In the genomic region with DNA sequence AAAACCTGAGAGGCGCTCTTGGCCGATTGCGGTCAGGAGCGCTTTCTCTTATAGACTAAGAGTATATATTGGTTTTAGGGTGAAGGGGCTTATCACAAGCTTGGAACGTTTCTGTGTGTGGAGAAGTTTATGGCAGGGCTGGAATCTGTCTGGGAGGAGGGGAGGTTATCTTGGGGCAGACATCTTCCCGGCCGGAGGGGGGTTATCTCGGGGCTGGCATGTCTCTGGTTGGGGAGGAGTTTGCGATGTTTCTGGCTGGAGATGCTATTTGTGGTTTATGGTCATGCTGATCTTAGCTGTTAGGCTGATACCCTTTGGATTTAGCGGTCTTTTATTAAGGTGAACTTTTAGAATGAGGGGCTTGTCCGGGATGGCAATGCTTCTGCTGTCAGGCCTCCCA, we compare ENCODE assay signal across 19 cellular contexts. TPM values are rescaled to one million over a fixed set of nuclear protein-coding genes. Genes with fewer than 3 reads are reported as not detected.
DNase-seq lines count a peak whose midpoint lies in the region; ATAC-seq and TF ChIP-seq lines count a peak whose summit lies in the region.
"Had no signal": no experiment of that assay in that cellular context is flagged by ENCODE, and none has a peak within 500 bp of the region (broad histone marks: within the 10 kb centered on the region; RNA-seq: fewer than 3 reads in every experiment).

No MANE protein-coding gene starts in this region.

- H3K9me3 ChIP-seq in hepatocyte (ENCODE audit: low read depth) (no peaks in the 10 kb centered on the region), sigmoid colon (no peaks in the 10 kb centered on the region)
- H3K9me3 ChIP-seq: lower lobe of right lung, pancreas, thoracic aorta had no signal

- H3K4me3 Mint-ChIP-seq in GM23338, result no peak overlapping the region; the same call in 2 of the 3 replicates
- H3K4me3 Mint-ChIP-seq: activated CD4-positive, alpha-beta T cell treated with anti-CD3 and anti-CD28 coated beads for 36 hours; activated naive CD8-positive, alpha-beta T cell treated with anti-CD3 and anti-CD28 coated beads, Interleukin-2, amount 50 U/mL, for 24 hours had no signal

- H3K9me3 Mint-ChIP-seq in GM23338, result no peaks in the 10 kb centered on the region
- H3K9me3 Mint-ChIP-seq: activated naive CD8-positive, alpha-beta T cell treated with anti-CD3 and anti-CD28 coated beads, Interleukin-2, amount 50 U/mL, for 24 hours had no signal

- H2AFZ ChIP-seq in GM23338 (no peak overlapping the region), hepatocyte (no peak overlapping the region)
- H2AFZ ChIP-seq: PC-9 had no signal

- TF ChIP-seq POLR2A in sigmoid colon (IDR thresholded peaks at IDR 0.05), result no peak

- no peaks in the 10 kb centered on the region for H3K9me2 ChIP-seq in GM23338 (ENCODE audit: insufficient read depth)
- no peaks in the 10 kb centered on the region for H3K9me2 ChIP-seq in hepatocyte (replicated peaks; ENCODE audit: insufficient read depth)

- peaks cover 10% of the 10 kb centered on the region for H3K27me3 Mint-ChIP-seq in GM23338 (ENCODE audit: insufficient read depth, low read depth, poor library complexity)
- H3K27me3 Mint-ChIP-seq: activated CD4-positive, alpha-beta T cell treated with anti-CD3 and anti-CD28 coated beads for 36 hours; activated naive CD8-positive, alpha-beta T cell treated with anti-CD3 and anti-CD28 coated beads, Interleukin-2, amount 50 U/mL, for 24 hours had no signal

- intact Hi-C loops in sigmoid colon (cut with DNase I), result loop anchor here (5.0 kb wide), 1 partner anchor 40 kb away; no protein-coding TSS in a partner anchor

- TF ChIP-seq CTCF in GM23338 (conservative IDR thresholded peaks at IDR 0.05; ENCODE audit: low read depth in 2 of 2) (no peak), VCaP (conservative IDR thresholded peaks at IDR 0.05) (no peak), hepatocyte (IDR thresholded peaks at IDR 0.05; ENCODE audit: poor library complexity) (no peak), sigmoid colon (IDR thresholded peaks at IDR 0.05) (no peak)

- H3K4me1 Mint-ChIP-seq in GM23338, result peaks cover 42% of the 10 kb centered on the region

- ATAC-seq in GM23338 (no peak), GM19351 (IDR thresholded peaks at IDR 0.05; ENCODE audit: unreplicated experiment) (no peak)
- ATAC-seq: activated CD4-positive, alpha-beta T cell treated with anti-CD3 and anti-CD28 coated beads for 36 hours; activated naive CD8-positive, alpha-beta T cell treated with anti-CD3 and anti-CD28 coated beads, Interleukin-2, amount 50 U/mL, for 24 hours; lower lobe of right lung had no signal

- no peak for TF ChIP-seq EP300 in sigmoid colon (IDR thresholded peaks at IDR 0.05)

- DNase-seq in GM23338 (ENCODE audit: low spot score), result no peak
- DNase-seq in hepatocyte (ENCODE audit: low spot score), result no peak
- DNase-seq in sigmoid colon, result no peak
- no peak for DNase-seq in ecto neural progenitor cell (ENCODE audit: low spot score)
- DNase-seq in D341Med (ENCODE audit: low spot score), result no peak
- no peak for DNase-seq in anterior cingulate cortex (lab: John Stamatoyannopoulos, UW)
- DNase-seq: activated CD4-positive, alpha-beta T cell treated with anti-CD3 and anti-CD28 coated beads for 36 hours; activated naive CD8-positive, alpha-beta T cell treated with anti-CD3 and anti-CD28 coated beads, Interleukin-2, amount 50 U/mL, for 24 hours; dermis blood vessel endothelial cell; DND-41; HCEC 1CT; lower lobe of right lung; NCI-H446; pancreas; PC-9; stimulated activated CD4-positive, alpha-beta T cell treated with anti-CD3 and anti-CD28 coated beads, Interleukin-15, amount 100 ng/mL, for 24 hours had no signal

- H3K36me3 ChIP-seq in GM23338 (ENCODE audit: insufficient read depth), result no peaks in the 10 kb centered on the region
- no peaks in the 10 kb centered on the region for H3K36me3 ChIP-seq in hepatocyte (replicated peaks; ENCODE audit: insufficient read depth, low read depth)
- H3K36me3 ChIP-seq in sigmoid colon, result no peaks in the 10 kb centered on the region
- H3K36me3 ChIP-seq: pancreas, thoracic aorta had no signal

- no peaks in the 10 kb centered on the region for H3K36me3 Mint-ChIP-seq in GM23338 (ENCODE audit: low read depth)

- H3K27ac Mint-ChIP-seq in GM23338, result peak overlapping the region; percentile 51; the same call in 1 of the 2 replicates
- H3K27ac Mint-ChIP-seq: activated CD4-positive, alpha-beta T cell treated with anti-CD3 and anti-CD28 coated beads for 36 hours; activated naive CD8-positive, alpha-beta T cell treated with anti-CD3 and anti-CD28 coated beads, Interleukin-2, amount 50 U/mL, for 24 hours had no signal

- H3F3A ChIP-seq in GM23338 (replicated peaks; ENCODE audit: low read depth), result no peaks in the 10 kb centered on the region

- WGBS in hepatocyte (ENCODE audit: low lambda C conversion rate, missing lambda C conversion rate), result 24% methylated on average over 11 of the region's 11 CpGs
- 72 to 77% methylated on average over 11 of the region's 11 CpGs for WGBS in sigmoid colon, 2 donors

- no peaks in the 10 kb centered on the region for H3K27me3 ChIP-seq in GM23338 (ENCODE audit: insufficient read depth)
- H3K27me3 ChIP-seq in hepatocyte, result no peaks in the 10 kb centered on the region
- no peaks in the 10 kb centered on the region for H3K27me3 ChIP-seq in sigmoid colon
- H3K27me3 ChIP-seq: pancreas had no signal

- H3K27ac ChIP-seq in GM23338 (ENCODE audit: low read depth), result peak overlapping the region; percentile 39; the same call in 1 of the 2 replicates
- peak overlapping the region; percentile 91 for H3K27ac ChIP-seq in VCaP
- peak overlapping the region; percentile 36 for H3K27ac ChIP-seq in hepatocyte
- peak overlapping the region in 3 of 4 donors; percentile 57 to 68 (median 61) for H3K27ac ChIP-seq in sigmoid colon
- H3K27ac ChIP-seq: lower lobe of right lung, pancreas, PC-9 had no signal

- H3K4me2 ChIP-seq in GM23338 (no peak overlapping the region), hepatocyte (peak overlapping the region; percentile 63)
- H3K4me2 ChIP-seq: PC-9 had no signal

- H3K4me3 ChIP-seq in GM23338, result no peak overlapping the region
- H3K4me3 ChIP-seq in hepatocyte, result no peak overlapping the region
- H3K4me3 ChIP-seq in sigmoid colon, result no peak overlapping the region
- H3K4me3 ChIP-seq: lower lobe of right lung, pancreas, PC-9, thoracic aorta had no signal

- H3K4me1 ChIP-seq in GM23338 (ENCODE audit: insufficient read depth) (no peaks in the 10 kb centered on the region), hepatocyte (ENCODE audit: insufficient read depth) (peaks cover 18% of the 10 kb centered on the region), sigmoid colon (peaks cover 0 to 62% (median 43%) of the 10 kb centered on the region in 4 donors)
- H3K4me1 ChIP-seq: pancreas had no signal

- H4K20me1 ChIP-seq in GM23338 (replicated peaks; ENCODE audit: insufficient read depth), result peaks cover 12% of the 10 kb centered on the region
- H4K20me1 ChIP-seq in hepatocyte (ENCODE audit: insufficient read depth, poor library complexity, severe bottlenecking), result peaks cover 98% of the 10 kb centered on the region

- peaks cover 94% of the 10 kb centered on the region for H3K79me2 ChIP-seq in GM23338 (replicated peaks; ENCODE audit: insufficient read depth)
- peaks cover 98% of the 10 kb centered on the region for H3K79me2 ChIP-seq in hepatocyte

TF ChIP-seq in GM23338, 12 proteins besides CTCF, POLR2A, EP300 and RAD21:
- no peak for TF ChIP-seq JUNB (IDR thresholded peaks at IDR 0.05; ENCODE audit: unreplicated experiment)
- no peak for TF ChIP-seq EZH2phosphoT487 (IDR thresholded peaks at IDR 0.05; ENCODE audit: unreplicated experiment)
- TF ChIP-seq POLR2AphosphoS5 (IDR thresholded peaks at IDR 0.05; ENCODE audit: low read depth), result no peak
- TF ChIP-seq ZNF331 (CRISPR knock-in tag; IDR thresholded peaks at IDR 0.05; ENCODE audit: low read depth), result no peak

RNA-seq across cellular contexts. Expression of gene KDM4B, which starts 18.4 kb away (rescaled TPM):
- total RNA-seq in GM23338 (2014; rRNA removed; shearing (Covaris generic)), result 27.6 and 35.7 TPM in 2 replicates
- 8.7 and 9.1 TPM in 2 replicates for polyA plus RNA-seq in GM23338 (2016; fragmentation: Nextera tagmentation; extraction: Ambion mirVana)
- total RNA-seq in hepatocyte, result 18.4 and 22.2 TPM in 2 replicates
- polyA plus RNA-seq in hepatocyte, result 29.6 and 34.0 TPM in 2 replicates
- 10 to 100 TPM; 20.7 to 46.5 (median 28.8) TPM for total RNA-seq in sigmoid colon
- polyA plus RNA-seq in sigmoid colon, result 10 to 100 TPM in 2 of 3 donors, 1 to 10 TPM in 1; 7.2 to 24.0 (median 11.3) TPM

Comparison
In these comparisons a context has a peak if more than half of its experiments do, and no peak if none do; other contexts are left out.
1. H3K27ac ChIP-seq: peak in every context shown above with its lines; median percentile 91 in VCaP; 61 in sigmoid colon; 39 in GM23338; 36 in hepatocyte.